Comparison of ENCODE assay signal across 29 cellular contexts in genomic region chr3:16534914-16535301, GRCh38. TPM values are rescaled to one million over a fixed set of nuclear protein-coding genes. Genes with fewer than 3 reads are reported as not detected.
DNase-seq lines count a peak whose midpoint lies in the region; ATAC-seq and TF ChIP-seq lines count a peak whose summit lies in the region.
"Had no signal": no experiment of that assay in that cellular context is flagged by ENCODE, and none has a peak within 500 bp of the region (broad histone marks: within the 10 kb centered on the region; RNA-seq: fewer than 3 reads in every experiment).

No MANE protein-coding gene starts in this region.

- no peak overlapping the region for H3K4me3 ChIP-seq in A673 (ENCODE audit: low read depth, low read length, poor library complexity, severe bottlenecking)
- H3K4me3 ChIP-seq: BLaER1 treated with 17β-estradiol and CSF1 and Interleukin-3, amounts not matched to agents 10 nM and 100 nM; coronary artery; right atrium auricular region; suprapubic skin; upper lobe of right lung had no signal

- no peaks in the 10 kb centered on the region for H3K36me3 ChIP-seq in A673 (ENCODE audit: insufficient read depth, low read length, poor library complexity, severe bottlenecking)
- H3K36me3 ChIP-seq: BLaER1 treated with 17β-estradiol and CSF1 and Interleukin-3, amounts not matched to agents 10 nM and 100 nM; right atrium auricular region; suprapubic skin; upper lobe of right lung had no signal

- peak; percentile 55 for DNase-seq in A673 (ENCODE audit: low spot score)
- DNase-seq in COLO668 (lab: John Stamatoyannopoulos, UW; ENCODE audit: unreplicated experiment): peak; percentile 4
- DNase-seq in NCI-H1930 (lab: John Stamatoyannopoulos, UW): peak; percentile 50 to 63
- DNase-seq in NCI-H82 treated with DMSO at 0.1 percent for 48 hours (lab: John Stamatoyannopoulos, UW; ENCODE audit: unreplicated experiment): peak; percentile 63
- no peak for DNase-seq in NCI-H526 treated with DMSO at 0.1 percent for 48 hours (lab: John Stamatoyannopoulos, UW)
- DNase-seq: activated CD4-positive, alpha-beta T cell treated with anti-CD3 and anti-CD28 coated beads, Interleukin-2, amount 50 U/mL, for 4 hours; activated CD8-positive, alpha-beta memory T cell treated with anti-CD3 and anti-CD28 coated beads, Interleukin-2, amount 10 ng/mL, durations not matched to agents 7 days and 5 days; activated gamma-delta T cell; activated naive CD8-positive, alpha-beta T cell treated with anti-CD3 and anti-CD28 coated beads, Interleukin-2, amount 50 U/mL, for 24 hours; activated T-cell treated with anti-CD3 and anti-CD28 coated beads, Interleukin-2, amount 50 U/mL, for 4 hours; caudate nucleus; COR-L47; DND-41; effector memory CD4-positive, alpha-beta T cell; GF-D8; MM.1S; NCI-H1436 treated with DMSO at 0.1 percent for 48 hours; PC-3; SK-N-SH; small intestine; stimulated activated naive CD4-positive, alpha-beta T cell; upper lobe of right lung had no signal

- ATAC-seq in GM19463 (IDR thresholded peaks at IDR 0.05; ENCODE audit: unreplicated experiment): no peak
- ATAC-seq in GM18867 (IDR thresholded peaks at IDR 0.05; ENCODE audit: unreplicated experiment): no peak
- ATAC-seq: activated CD8-positive, alpha-beta memory T cell treated with anti-CD3 and anti-CD28 coated beads, Interleukin-2, amount 10 ng/mL, durations not matched to agents 7 days and 5 days; activated naive CD8-positive, alpha-beta T cell treated with anti-CD3 and anti-CD28 coated beads, Interleukin-2, amount 50 U/mL, for 24 hours; activated T-cell treated with anti-CD3 and anti-CD28 coated beads, Interleukin-2, amount 50 U/mL, for 4 hours; PC-3; upper lobe of right lung had no signal

- H3K27ac ChIP-seq in A673 (ENCODE audit: low read depth, low read length, poor library complexity, severe bottlenecking): no peak overlapping the region
- H3K27ac ChIP-seq: BLaER1 treated with 17β-estradiol and CSF1 and Interleukin-3, amounts not matched to agents 10 nM and 100 nM; coronary artery; epithelial cell of prostate; right atrium auricular region; suprapubic skin; upper lobe of right lung had no signal

- POLR2A ChIA-PET in A673 (lab: Charles Lee; ENCODE audit: low non-redundant PET): no interaction called here

- TF ChIP-seq CTCF in A673 (conservative IDR thresholded peaks at IDR 0.05; ENCODE audit: low read depth, low read length): no peak

- H3K27me3 ChIP-seq in A673 (replicated peaks; ENCODE audit: insufficient read depth, low read depth, low read length, poor library complexity): no peaks in the 10 kb centered on the region
- H3K27me3 ChIP-seq: BLaER1 treated with 17β-estradiol and CSF1 and Interleukin-3, amounts not matched to agents 10 nM and 100 nM; right atrium auricular region; suprapubic skin; upper lobe of right lung had no signal

- no TSS peak for BruUV-seq in A673 (replicated peaks; lab: Mats Ljungman, UMichigan)

- no peaks in the 10 kb centered on the region for H3K9me3 ChIP-seq in A673 (ENCODE audit: low read depth, low read length, poor library complexity, severe bottlenecking)
- H3K9me3 ChIP-seq: BLaER1 treated with 17β-estradiol and CSF1 and Interleukin-3, amounts not matched to agents 10 nM and 100 nM; right atrium auricular region; SK-N-SH; suprapubic skin; upper lobe of right lung had no signal

- CTCF ChIA-PET in A673 (lab: Charles Lee): no interaction called here

- intact Hi-C loops in A673 (cut with micrococcal nuclease; ENCODE audit: unreplicated experiment): loop anchor here (2.0 kb wide), 1 partner anchor 54 kb away; no protein-coding TSS in a partner anchor

- H3K4me1 ChIP-seq in A673 (ENCODE audit: insufficient read depth, low read length, poor library complexity, severe bottlenecking): peaks cover 32% of the 10 kb centered on the region
- H3K4me1 ChIP-seq: right atrium auricular region, suprapubic skin, upper lobe of right lung had no signal

RNA-seq across cellular contexts. Expression of gene RFTN1, which starts 21.4 kb away (rescaled TPM):
- 0.60 and 1.2 TPM in 2 replicates for total RNA-seq in A673 (2021)
